ENCODE assay signal across 28 cellular contexts in genomic region chr2:208915401-208915800, GRCh38.
"Had no signal": no experiment of that assay in that cellular context is flagged by ENCODE, and none has a peak within 500 bp of the region (broad histone marks: within the 10 kb centered on the region; RNA-seq: fewer than 3 reads in every experiment).

No MANE protein-coding gene starts in this region.

- DNase-seq: colonic mucosa; cortex of kidney; dermis blood vessel endothelial cell; dorsolateral prefrontal cortex; effector CD4-positive, alpha-beta T cell; effector CD8-positive, alpha-beta T cell; effector memory CD4-positive, alpha-beta T cell; effector memory CD8-positive, alpha-beta T cell; endodermal cell; erythroblast; esophagus squamous epithelium; foreskin fibroblast; foreskin keratinocyte; foreskin melanocyte; gastrocnemius medialis; glutamatergic neuron; head of caudate nucleus; heart left ventricle; heart right ventricle had no signal

- H3K27me3 Mint-ChIP-seq: dendritic cell treated with granulocyte-macrophage colony-stimulating factor and Interleukin-4, amounts not matched to agents 40 ng/mL and 50 ng/mL, for 4 days; effector memory CD8-positive, alpha-beta T cell had no signal

- H3K4me3 Mint-ChIP-seq: dendritic cell treated with granulocyte-macrophage colony-stimulating factor and Interleukin-4, amounts not matched to agents 40 ng/mL and 50 ng/mL, for 4 days; effector memory CD8-positive, alpha-beta T cell; endodermal cell had no signal

- H3K9me3 ChIP-seq: colonic mucosa, esophagus muscularis mucosa, esophagus squamous epithelium, gastrocnemius medialis, gastroesophageal sphincter, heart left ventricle had no signal

- H3K4me1 ChIP-seq: colonic mucosa, esophagus muscularis mucosa, esophagus squamous epithelium, foreskin keratinocyte, gastrocnemius medialis, gastroesophageal sphincter, heart left ventricle, heart right ventricle had no signal

- H3K27me3 ChIP-seq: colonic mucosa, dorsolateral prefrontal cortex, esophagus muscularis mucosa, esophagus squamous epithelium, foreskin keratinocyte, gastrocnemius medialis, gastroesophageal sphincter, heart left ventricle, heart right ventricle had no signal

- H3K36me3 ChIP-seq: colonic mucosa, esophagus muscularis mucosa, esophagus squamous epithelium, gastrocnemius medialis, gastroesophageal sphincter, heart left ventricle, heart right ventricle had no signal

- ATAC-seq: effector memory CD8-positive, alpha-beta T cell; esophagus mucosa; foreskin keratinocyte; gastrocnemius medialis; gastroesophageal sphincter; heart left ventricle; heart right ventricle had no signal

- H3K4me3 ChIP-seq: colonic mucosa, coronary artery, dorsolateral prefrontal cortex, esophagus muscularis mucosa, esophagus squamous epithelium, gastrocnemius medialis, gastroesophageal sphincter, heart left ventricle, heart right ventricle had no signal

- H3K27ac ChIP-seq: colonic mucosa, coronary artery, dorsolateral prefrontal cortex, epithelial cell of prostate, esophagus muscularis mucosa, esophagus squamous epithelium, foreskin keratinocyte, gastrocnemius medialis, gastroesophageal sphincter, heart left ventricle, heart right ventricle had no signal

- H3K4me1 Mint-ChIP-seq: endodermal cell had no signal

- H3K27ac Mint-ChIP-seq: dendritic cell treated with granulocyte-macrophage colony-stimulating factor and Interleukin-4, amounts not matched to agents 40 ng/mL and 50 ng/mL, for 4 days; effector memory CD8-positive, alpha-beta T cell; endodermal cell had no signal

- FAIRE-seq: colon, endothelial cell of umbilical vein, frontal cortex had no signal
